In the genomic region with DNA sequence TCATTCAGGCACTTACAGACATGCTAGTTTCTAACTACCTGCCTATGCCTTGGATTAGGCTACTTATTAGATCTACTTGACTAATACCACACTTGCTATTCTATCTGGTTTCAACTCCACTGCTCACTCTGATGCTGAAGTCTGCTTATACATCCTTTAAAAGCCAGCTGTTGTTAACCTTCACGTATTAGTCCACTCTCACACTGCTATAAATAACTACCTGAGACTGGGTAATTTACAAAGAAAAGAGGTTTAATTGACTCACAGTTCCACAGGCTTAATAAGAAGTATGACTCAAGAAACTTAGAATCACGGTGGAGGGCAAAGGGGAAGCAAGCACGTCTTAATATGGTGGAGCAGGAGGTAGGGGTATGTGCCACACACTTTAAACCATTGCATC, we compare ENCODE assay signal across 19 cellular contexts. TPM values are rescaled to one million over a fixed set of nuclear protein-coding genes. Genes with fewer than 3 reads are reported as not detected.
DNase-seq lines count a peak whose midpoint lies in the region; ATAC-seq and TF ChIP-seq lines count a peak whose summit lies in the region.
"Had no signal": no experiment of that assay in that cellular context is flagged by ENCODE, and none has a peak within 500 bp of the region (broad histone marks: within the 10 kb centered on the region; RNA-seq: fewer than 3 reads in every experiment).

No MANE protein-coding gene starts in this region.

- no peak overlapping the region for H3K4me3 ChIP-seq in psoas muscle
- H3K4me3 ChIP-seq: A549, heart right ventricle, left lung, SJSA1, skin epidermis had no signal

- peak overlapping the region; percentile 34 for H3K27ac Mint-ChIP-seq in activated CD4-positive, alpha-beta memory T cell treated with anti-CD3 and anti-CD28 coated beads for 36 hours
- no peak overlapping the region for H3K27ac Mint-ChIP-seq in activated CD4-positive, alpha-beta memory T cell treated with anti-CD3 and anti-CD28 coated beads, Interleukin-2, amount 10 ng/mL, durations not matched to agents 7 days and 5 days
- H3K27ac Mint-ChIP-seq: nephron progenitor cell had no signal

- TF ChIP-seq CTCF in psoas muscle (IDR thresholded peaks at IDR 0.05): no peak

- ATAC-seq in GM19395 (IDR thresholded peaks at IDR 0.05; ENCODE audit: unreplicated experiment) (peak; percentile 83), HG02981 (IDR thresholded peaks at IDR 0.05; ENCODE audit: unreplicated experiment) (peak; percentile 87), psoas muscle (peak; percentile 33 to 84 (median 79)), HG03039 (IDR thresholded peaks at IDR 0.05; ENCODE audit: unreplicated experiment) (no peak), HG02763 (IDR thresholded peaks at IDR 0.05; ENCODE audit: unreplicated experiment) (no peak)
- ATAC-seq: A549, heart right ventricle, left lung had no signal

- H3K4me1 ChIP-seq in psoas muscle: peaks cover 24% of the 10 kb centered on the region
- H3K4me1 ChIP-seq: A549, left lung, SJSA1 had no signal

- peak overlapping the region; percentile 53 for H3K27ac ChIP-seq in psoas muscle
- H3K27ac ChIP-seq: A549, epithelial cell of prostate, heart right ventricle, left lung, SJSA1, skin epidermis had no signal

- DNase-seq in activated CD4-positive, alpha-beta memory T cell treated with anti-CD3 and anti-CD28 coated beads for 36 hours: no peak
- no peak for DNase-seq in activated CD4-positive, alpha-beta memory T cell treated with anti-CD3 and anti-CD28 coated beads, Interleukin-2, amount 10 ng/mL, durations not matched to agents 7 days and 5 days
- no peak for DNase-seq in psoas muscle
- no peak for DNase-seq in Ammon's horn (ENCODE audit: low spot score)
- DNase-seq: activated effector memory CD4-positive, alpha-beta T cell treated with Interleukin-2 at 50 U/mL for 16 hours; COR-L47; heart right ventricle; left lung; NCI-H187 treated with DMSO at 0.1 percent for 48 hours; nephron progenitor cell; NK-92 treated with Interleukin-12 subunit alpha and Interleukin-12 subunit beta, amount 100 ng/mL, for 24 hours had no signal

- intact Hi-C loops in activated CD4-positive, alpha-beta memory T cell treated with anti-CD3 and anti-CD28 coated beads for 36 hours (cut with micrococcal nuclease): no loop called here
- intact Hi-C loops in psoas muscle (cut with DNase I): no loop called here

- peaks cover 6% of the 10 kb centered on the region for H3K9me3 ChIP-seq in psoas muscle
- H3K9me3 ChIP-seq: SJSA1 had no signal

- peaks cover 14% of the 10 kb centered on the region for H3K9me3 Mint-ChIP-seq in activated CD4-positive, alpha-beta memory T cell treated with anti-CD3 and anti-CD28 coated beads for 36 hours
- H3K9me3 Mint-ChIP-seq in activated CD4-positive, alpha-beta memory T cell treated with anti-CD3 and anti-CD28 coated beads, Interleukin-2, amount 10 ng/mL, durations not matched to agents 7 days and 5 days: peaks cover 11% of the 10 kb centered on the region

- H3K4me1 Mint-ChIP-seq in activated CD4-positive, alpha-beta memory T cell treated with anti-CD3 and anti-CD28 coated beads for 36 hours (ENCODE audit: low read depth): peaks cover 45% of the 10 kb centered on the region
- H3K4me1 Mint-ChIP-seq in activated CD4-positive, alpha-beta memory T cell treated with anti-CD3 and anti-CD28 coated beads, Interleukin-2, amount 10 ng/mL, durations not matched to agents 7 days and 5 days: peaks cover 4% of the 10 kb centered on the region
- H3K4me1 Mint-ChIP-seq: nephron progenitor cell had no signal

- POLR2A ChIA-PET in activated CD4-positive, alpha-beta memory T cell treated with anti-CD3 and anti-CD28 coated beads for 36 hours (lab: Charles Lee): interaction anchor here (0.9 to 1.5 kb wide), 2 partner anchors 13 to 18 kb away, joined by 3 read pairs; no protein-coding TSS in a partner anchor
- POLR2A ChIA-PET in activated CD4-positive, alpha-beta memory T cell treated with anti-CD3 and anti-CD28 coated beads, Interleukin-2, amount 10 ng/mL, durations not matched to agents 7 days and 5 days (lab: Charles Lee): no interaction called here

- no peak overlapping the region for H3K4me3 Mint-ChIP-seq in activated CD4-positive, alpha-beta memory T cell treated with anti-CD3 and anti-CD28 coated beads for 36 hours
- no peak overlapping the region for H3K4me3 Mint-ChIP-seq in activated CD4-positive, alpha-beta memory T cell treated with anti-CD3 and anti-CD28 coated beads, Interleukin-2, amount 10 ng/mL, durations not matched to agents 7 days and 5 days
- H3K4me3 Mint-ChIP-seq: nephron progenitor cell had no signal

- peaks cover 19% of the 10 kb centered on the region for H3K36me3 Mint-ChIP-seq in activated CD4-positive, alpha-beta memory T cell treated with anti-CD3 and anti-CD28 coated beads for 36 hours
- H3K36me3 Mint-ChIP-seq in activated CD4-positive, alpha-beta memory T cell treated with anti-CD3 and anti-CD28 coated beads, Interleukin-2, amount 10 ng/mL, durations not matched to agents 7 days and 5 days (ENCODE audit: low read depth): peaks cover 40% of the 10 kb centered on the region

- no peaks in the 10 kb centered on the region for H3K27me3 ChIP-seq in psoas muscle (ENCODE audit: insufficient read depth in 3 of 3, low read length in 2 of 3)
- H3K27me3 ChIP-seq: heart right ventricle, left lung, SJSA1 had no signal

- H3K27me3 Mint-ChIP-seq in activated CD4-positive, alpha-beta memory T cell treated with anti-CD3 and anti-CD28 coated beads for 36 hours: no peaks in the 10 kb centered on the region
- H3K27me3 Mint-ChIP-seq in activated CD4-positive, alpha-beta memory T cell treated with anti-CD3 and anti-CD28 coated beads, Interleukin-2, amount 10 ng/mL, durations not matched to agents 7 days and 5 days: no peaks in the 10 kb centered on the region

- CTCF ChIA-PET in activated CD4-positive, alpha-beta memory T cell treated with anti-CD3 and anti-CD28 coated beads for 36 hours (lab: Charles Lee): no interaction called here
- CTCF ChIA-PET in activated CD4-positive, alpha-beta memory T cell treated with anti-CD3 and anti-CD28 coated beads, Interleukin-2, amount 10 ng/mL, durations not matched to agents 7 days and 5 days (lab: Charles Lee): no interaction called here

- WGBS in psoas muscle, 3 donors: 62 to 63% (median 63%) methylated on average over 3 of the region's 3 CpGs

- H3K36me3 ChIP-seq in psoas muscle (ENCODE audit: insufficient read depth in 1 of 2, low read depth in 1 of 2): no peaks in the 10 kb centered on the region
- H3K36me3 ChIP-seq: heart right ventricle, left lung, SJSA1 had no signal

RNA-seq across cellular contexts. Expression of gene ANKRD28, which starts 47.7 kb away (rescaled TPM):
- 10 to 100 TPM; 31.4 to 34.8 TPM for total RNA-seq in activated CD4-positive, alpha-beta memory T cell treated with anti-CD3 and anti-CD28 coated beads for 36 hours
- 10 to 100 TPM; 56.5 to 56.6 TPM for total RNA-seq in activated CD4-positive, alpha-beta memory T cell treated with anti-CD3 and anti-CD28 coated beads, Interleukin-2, amount 10 ng/mL, durations not matched to agents 7 days and 5 days
- 10 to 100 TPM; 40.8 to 90.8 (median 76.8) TPM for total RNA-seq in psoas muscle
- 10 to 100 TPM; 32.4 to 72.4 (median 34.4) TPM for polyA plus RNA-seq in psoas muscle

Comparison
In these comparisons a context has a peak if more than half of its experiments do, and no peak if none do; other contexts are left out.
1. ATAC-seq: peak in GM19395 (single experiment), HG02981 (single experiment) and psoas muscle (4 of 4); none in HG03039 (single experiment) and HG02763 (single experiment).